ENCODE assay signal across 8 cellular contexts in genomic region chr14:65471038-65471878, GRCh38. TPM values are rescaled to one million over a fixed set of nuclear protein-coding genes. Genes with fewer than 3 reads are reported as not detected.
DNase-seq lines count a peak whose midpoint lies in the region; ATAC-seq and TF ChIP-seq lines count a peak whose summit lies in the region.

No MANE protein-coding gene starts in this region.

- TF ChIP-seq CTCF in GM06990 (IDR thresholded peaks at IDR 0.05; ENCODE audit: insufficient read depth, low read length, poor library complexity, severe bottlenecking) (no peak), progenitor cell of endocrine pancreas (IDR thresholded peaks at IDR 0.05; ENCODE audit: unreplicated experiment) (no peak)

- peaks cover 4% of the 10 kb centered on the region for H3K36me3 ChIP-seq in GM06990 (ENCODE audit: control insufficient read depth, insufficient read depth, low read length)

- no peaks in the 10 kb centered on the region for H3K27me3 ChIP-seq in GM06990 (replicated peaks; ENCODE audit: control insufficient read depth, insufficient read depth, low read length)

- no peaks in the 10 kb centered on the region for H3K9me3 Mint-ChIP-seq in activated T-helper 1 cell treated with anti-CD3 and anti-CD28 coated beads, Interleukin-12 subunit alpha, Interleukin-12 subunit beta, Interleukin-2, Interleukin-4 antibody, amounts not matched to agents 30 ng/mL and 10 ng/mL and 1 ng/mL, durations not matched to agents 14 hours and 24 hours and 36 hours
- no peaks in the 10 kb centered on the region for H3K9me3 Mint-ChIP-seq in progenitor cell of endocrine pancreas (ENCODE audit: low read depth)

- intact Hi-C loops in activated T-helper 1 cell treated with anti-CD3 and anti-CD28 coated beads, Interleukin-12 subunit alpha, Interleukin-12 subunit beta, Interleukin-2, Interleukin-4 antibody, amounts not matched to agents 30 ng/mL and 10 ng/mL and 1 ng/mL, durations not matched to agents 14 hours and 24 hours and 36 hours (cut with micrococcal nuclease), result no loop called here

- ATAC-seq in GM19395 (IDR thresholded peaks at IDR 0.05; ENCODE audit: unreplicated experiment) (peak; percentile 80), HG03108 (IDR thresholded peaks at IDR 0.05; ENCODE audit: unreplicated experiment) (peak; percentile 76)

- H3K27me3 Mint-ChIP-seq in activated T-helper 1 cell treated with anti-CD3 and anti-CD28 coated beads, Interleukin-12 subunit alpha, Interleukin-12 subunit beta, Interleukin-2, Interleukin-4 antibody, amounts not matched to agents 30 ng/mL and 10 ng/mL and 1 ng/mL, durations not matched to agents 14 hours and 24 hours and 36 hours (ENCODE audit: insufficient read depth), result no peaks in the 10 kb centered on the region
- H3K27me3 Mint-ChIP-seq in progenitor cell of endocrine pancreas, result peaks cover 8% of the 10 kb centered on the region

- H3K4me1 Mint-ChIP-seq in activated T-helper 1 cell treated with anti-CD3 and anti-CD28 coated beads, Interleukin-12 subunit alpha, Interleukin-12 subunit beta, Interleukin-2, Interleukin-4 antibody, amounts not matched to agents 30 ng/mL and 10 ng/mL and 1 ng/mL, durations not matched to agents 14 hours and 24 hours and 36 hours (ENCODE audit: low read depth), result peaks cover 54% of the 10 kb centered on the region
- peaks cover 16% of the 10 kb centered on the region for H3K4me1 Mint-ChIP-seq in progenitor cell of endocrine pancreas (ENCODE audit: low read depth)

- peak overlapping the region; percentile 66 for H3K27ac Mint-ChIP-seq in activated T-helper 1 cell treated with anti-CD3 and anti-CD28 coated beads, Interleukin-12 subunit alpha, Interleukin-12 subunit beta, Interleukin-2, Interleukin-4 antibody, amounts not matched to agents 30 ng/mL and 10 ng/mL and 1 ng/mL, durations not matched to agents 14 hours and 24 hours and 36 hours
- no peak overlapping the region for H3K27ac Mint-ChIP-seq in progenitor cell of endocrine pancreas

- H3K36me3 Mint-ChIP-seq in activated T-helper 1 cell treated with anti-CD3 and anti-CD28 coated beads, Interleukin-12 subunit alpha, Interleukin-12 subunit beta, Interleukin-2, Interleukin-4 antibody, amounts not matched to agents 30 ng/mL and 10 ng/mL and 1 ng/mL, durations not matched to agents 14 hours and 24 hours and 36 hours (ENCODE audit: low read depth), result peaks cover 34% of the 10 kb centered on the region
- no peaks in the 10 kb centered on the region for H3K36me3 Mint-ChIP-seq in progenitor cell of endocrine pancreas (ENCODE audit: insufficient read depth)

- DNase-seq in GM06990 (ENCODE audit: extremely low read depth, insufficient read length) (peak; percentile 26), progenitor cell of endocrine pancreas (ENCODE audit: low spot score, unreplicated experiment) (no peak), T1000 (lab: John Stamatoyannopoulos, UW) (no peak), UCSD-AML1 (lab: John Stamatoyannopoulos, UW; ENCODE audit: unreplicated experiment) (no peak), NCI-H226 (no peak)
- DNase-seq in activated T-helper 1 cell treated with anti-CD3 and anti-CD28 coated beads, Interleukin-12 subunit alpha, Interleukin-12 subunit beta, Interleukin-2, Interleukin-4 antibody, amounts not matched to agents 30 ng/mL and 10 ng/mL and 1 ng/mL, durations not matched to agents 14 hours and 24 hours and 36 hours (ENCODE audit: low spot score), result no peak

- peak overlapping the region; percentile 31 for H3K4me3 ChIP-seq in GM06990 (replicated peaks; ENCODE audit: low read depth, low read length)

- H3K4me3 Mint-ChIP-seq in activated T-helper 1 cell treated with anti-CD3 and anti-CD28 coated beads, Interleukin-12 subunit alpha, Interleukin-12 subunit beta, Interleukin-2, Interleukin-4 antibody, amounts not matched to agents 30 ng/mL and 10 ng/mL and 1 ng/mL, durations not matched to agents 14 hours and 24 hours and 36 hours, result no peak overlapping the region
- no peak overlapping the region for H3K4me3 Mint-ChIP-seq in progenitor cell of endocrine pancreas (ENCODE audit: low read depth)

RNA-seq across cellular contexts. Expression of gene FUT8, which starts 58.7 kb away (rescaled TPM):
- 181 and 182 TPM in 2 replicates for total RNA-seq in activated T-helper 1 cell treated with anti-CD3 and anti-CD28 coated beads, Interleukin-12 subunit alpha, Interleukin-12 subunit beta, Interleukin-2, Interleukin-4 antibody, amounts not matched to agents 30 ng/mL and 10 ng/mL and 1 ng/mL, durations not matched to agents 14 hours and 24 hours and 36 hours
- 33.4 and 38.8 TPM in 2 replicates for total RNA-seq in progenitor cell of endocrine pancreas
